8 cellular contexts compared by ENCODE assay signal in the genomic region with DNA sequence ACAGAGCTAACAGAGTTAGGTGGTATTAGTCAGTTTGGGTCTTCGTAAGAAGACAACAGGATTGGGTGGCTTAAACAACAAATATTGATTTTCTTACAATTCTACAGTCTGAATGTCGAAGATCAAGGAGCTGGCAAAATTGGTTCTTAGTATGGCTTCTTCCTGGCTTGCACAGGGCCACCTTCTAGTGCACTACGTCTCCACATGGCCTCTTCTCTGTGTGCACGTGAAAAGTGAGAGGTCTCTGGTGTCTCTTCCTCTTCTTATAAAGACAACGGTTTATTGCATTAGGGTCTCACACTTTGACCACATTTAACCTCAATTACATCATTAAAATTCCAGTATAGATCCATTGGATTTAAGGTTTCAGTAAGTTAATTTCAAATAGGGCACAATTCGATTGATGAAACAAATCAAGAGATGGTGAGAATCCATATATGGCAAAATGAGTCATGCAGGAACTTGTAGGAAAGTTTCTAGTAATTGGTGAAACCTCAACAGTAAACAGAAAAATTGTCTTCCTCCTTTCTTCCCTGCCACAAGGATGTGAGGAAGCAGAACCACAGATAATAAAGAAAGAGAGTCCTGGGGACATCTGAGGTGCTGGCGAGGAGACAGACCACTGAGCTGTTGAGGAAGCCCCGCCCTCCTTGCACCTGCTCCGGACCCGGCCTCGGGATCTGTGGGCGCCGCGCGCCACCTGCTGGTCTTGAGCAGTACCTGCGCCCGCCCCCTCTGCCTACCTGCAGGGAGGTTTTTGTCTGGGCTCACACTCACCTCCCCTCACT.
DNase-seq lines count a peak whose midpoint lies in the region; ATAC-seq, FAIRE-seq and TF ChIP-seq lines count a peak whose summit lies in the region.

No MANE protein-coding gene starts in this region.

- H3K9me3 Mint-ChIP-seq in memory B cell, result no peaks in the 10 kb centered on the region
- H3K9me3 Mint-ChIP-seq in stimulated activated naive CD8-positive, alpha-beta T cell treated with anti-CD3 and anti-CD28 coated beads, Interleukin-15, Interleukin-2, amounts not matched to agents 100 ng/mL and 50 ng/mL, for 24 hours, result no peaks in the 10 kb centered on the region

- H3K4me3 Mint-ChIP-seq in memory B cell, result peak overlapping the region; percentile 68
- peak overlapping the region; percentile 69 for H3K4me3 Mint-ChIP-seq in stimulated activated naive CD8-positive, alpha-beta T cell treated with anti-CD3 and anti-CD28 coated beads, Interleukin-15, Interleukin-2, amounts not matched to agents 100 ng/mL and 50 ng/mL, for 24 hours

- H3K4me1 Mint-ChIP-seq in memory B cell, result peaks cover 12% of the 10 kb centered on the region
- peaks cover 21% of the 10 kb centered on the region for H3K4me1 Mint-ChIP-seq in stimulated activated naive CD8-positive, alpha-beta T cell treated with anti-CD3 and anti-CD28 coated beads, Interleukin-15, Interleukin-2, amounts not matched to agents 100 ng/mL and 50 ng/mL, for 24 hours (ENCODE audit: low read depth)

- no peaks in the 10 kb centered on the region for H3K4me1 ChIP-seq in Karpas-422 (ENCODE audit: low read length)

- peak; percentile 96 for ATAC-seq in memory B cell (ENCODE audit: low read depth)

- peaks cover 2% of the 10 kb centered on the region for H3K27me3 Mint-ChIP-seq in memory B cell
- H3K27me3 Mint-ChIP-seq in stimulated activated naive CD8-positive, alpha-beta T cell treated with anti-CD3 and anti-CD28 coated beads, Interleukin-15, Interleukin-2, amounts not matched to agents 100 ng/mL and 50 ng/mL, for 24 hours, result peaks cover 45% of the 10 kb centered on the region

- peak; percentile 13 for DNase-seq in SIG-M5 treated with dmso at 0.1 percent for 504 hours (lab: John Stamatoyannopoulos, UW; ENCODE audit: unreplicated experiment)
- no peak for DNase-seq in SIG-M5 (lab: John Stamatoyannopoulos, UW)
- peak; percentile 83 for DNase-seq in Karpas-422
- peak; percentile 86 for DNase-seq in activated naive CD4-positive, alpha-beta T cell treated with anti-CD3 and anti-CD28 coated beads, Interleukin-2, amount 50 U/mL, for 16 hours
- DNase-seq in memory B cell (ENCODE audit: low spot score in 2 of 2), result peak; percentile 74 to 77
- no peak for DNase-seq in frontal cortex (ENCODE audit: low spot score in 2 of 2)

- no peak for FAIRE-seq in frontal cortex (lab: Jason Lieb, UNC)

- no peaks in the 10 kb centered on the region for H3K36me3 Mint-ChIP-seq in memory B cell
- H3K36me3 Mint-ChIP-seq in stimulated activated naive CD8-positive, alpha-beta T cell treated with anti-CD3 and anti-CD28 coated beads, Interleukin-15, Interleukin-2, amounts not matched to agents 100 ng/mL and 50 ng/mL, for 24 hours (ENCODE audit: low read depth), result no peaks in the 10 kb centered on the region

- H3K9me2 ChIP-seq in Karpas-422 (replicated peaks; ENCODE audit: insufficient read depth, low read length) (no peaks in the 10 kb centered on the region), SU-DHL-6 (replicated peaks; ENCODE audit: insufficient read depth, low read length) (no peaks in the 10 kb centered on the region)

- H3K27ac ChIP-seq in Karpas-422 (ENCODE audit: low read length) (no peak overlapping the region), SU-DHL-6 (ENCODE audit: low read depth, low read length) (no peak overlapping the region)

- H2AFZ ChIP-seq in Karpas-422 (ENCODE audit: low read length) (no peak overlapping the region), SU-DHL-6 (ENCODE audit: low read depth, low read length, severe bottlenecking) (no peak overlapping the region)

- no peak overlapping the region for H3K4me2 ChIP-seq in Karpas-422 (ENCODE audit: low read depth, low read length, poor library complexity, severe bottlenecking)
- H3K4me2 ChIP-seq in SU-DHL-6 (ENCODE audit: low read depth, low read length, poor library complexity, severe bottlenecking), result no peak overlapping the region

- no peaks in the 10 kb centered on the region for H3K27me3 ChIP-seq in Karpas-422 (ENCODE audit: low read length)
- no peaks in the 10 kb centered on the region for H3K27me3 ChIP-seq in SU-DHL-6 (ENCODE audit: low read length)

- H3K4me3 ChIP-seq in Karpas-422 (ENCODE audit: low read length) (no peak overlapping the region), SU-DHL-6 (ENCODE audit: insufficient read depth, low read length, poor library complexity, severe bottlenecking) (no peak overlapping the region)

- H3F3A ChIP-seq in SU-DHL-6 (ENCODE audit: insufficient read depth), result no peaks in the 10 kb centered on the region

- peak; percentile 69 for TF ChIP-seq CTCF in SU-DHL-6 (IDR thresholded peaks at IDR 0.05; ENCODE audit: insufficient read depth, low read length, poor library complexity, severe bottlenecking)

- H4K20me1 ChIP-seq in Karpas-422 (ENCODE audit: insufficient read depth, low read depth, low read length) (no peaks in the 10 kb centered on the region), SU-DHL-6 (ENCODE audit: low read depth, low read length) (no peaks in the 10 kb centered on the region)

- H3K9ac ChIP-seq in Karpas-422 (ENCODE audit: low read length) (no peak overlapping the region), SU-DHL-6 (ENCODE audit: low read length) (no peak overlapping the region)

- H3K79me2 ChIP-seq in Karpas-422 (ENCODE audit: low read length) (no peaks in the 10 kb centered on the region), SU-DHL-6 (ENCODE audit: insufficient read depth, low read length) (no peaks in the 10 kb centered on the region)

- no peaks in the 10 kb centered on the region for H3K9me3 ChIP-seq in Karpas-422 (ENCODE audit: low read length)
- H3K9me3 ChIP-seq in SU-DHL-6 (ENCODE audit: insufficient read depth, low read length), result no peaks in the 10 kb centered on the region

- no peak overlapping the region for H3K27ac Mint-ChIP-seq in memory B cell
- peak overlapping the region; percentile 31 for H3K27ac Mint-ChIP-seq in stimulated activated naive CD8-positive, alpha-beta T cell treated with anti-CD3 and anti-CD28 coated beads, Interleukin-15, Interleukin-2, amounts not matched to agents 100 ng/mL and 50 ng/mL, for 24 hours

- H3K36me3 ChIP-seq in Karpas-422 (ENCODE audit: insufficient read depth, low read length) (no peaks in the 10 kb centered on the region), SU-DHL-6 (ENCODE audit: low read length) (no peaks in the 10 kb centered on the region)

Comparison
In these comparisons a context has a peak if more than half of its experiments do, and no peak if none do; other contexts are left out.
1. DNase-seq: peak in SIG-M5 treated with dmso at 0.1 percent for 504 hours (single experiment), Karpas-422 (single experiment), activated naive CD4-positive, alpha-beta T cell treated with anti-CD3 and anti-CD28 coated beads, Interleukin-2, amount 50 U/mL, for 16 hours (single experiment) and memory B cell (2 of 2); none in SIG-M5 (single experiment) and frontal cortex (0 of 2).